16 cellular contexts compared by ENCODE assay signal in genomic region chr12:132459270-132459669, GRCh38. TPM values are rescaled to one million over a fixed set of nuclear protein-coding genes. Genes with fewer than 3 reads are reported as not detected.
DNase-seq lines count a peak whose midpoint lies in the region; ATAC-seq, FAIRE-seq and TF ChIP-seq lines count a peak whose summit lies in the region.
"Had no signal": no experiment of that assay in that cellular context is flagged by ENCODE, and none has a peak within 500 bp of the region (broad histone marks: within the 10 kb centered on the region; RNA-seq: fewer than 3 reads in every experiment).

No MANE protein-coding gene starts in this region.

- H2AFZ ChIP-seq in K562 (ENCODE audit: low read depth, low read length) (no peak overlapping the region), neural progenitor cell (replicated peaks) (no peak overlapping the region)

- CTCF ChIA-PET in K562 (lab: Yijun Ruan, JAX; ENCODE audit: low intra/inter-chr PET ratio) = no interaction called here

- TF ChIP-seq POLR2A in K562 (conservative IDR thresholded peaks at IDR 0.05) = no peak

- no peak for TF ChIP-seq EP300 in K562 (IDR thresholded peaks at IDR 0.05; ENCODE audit: low read length)

- no peaks in the 10 kb centered on the region for H3K36me3 ChIP-seq in K562 (ENCODE audit: control insufficient read depth, insufficient read depth, low read length)
- no peaks in the 10 kb centered on the region for H3K36me3 ChIP-seq in neural progenitor cell
- no peaks in the 10 kb centered on the region for H3K36me3 ChIP-seq in upper lobe of right lung
- H3K36me3 ChIP-seq: BE2C had no signal

- H3K27ac ChIP-seq in K562 (ENCODE audit: extremely low read depth, low read depth, low read length) = no peak overlapping the region
- no peak overlapping the region for H3K27ac ChIP-seq in neural progenitor cell
- no peak overlapping the region for H3K27ac ChIP-seq in upper lobe of right lung
- H3K27ac ChIP-seq: A549, C4-2B had no signal

- H3K9me3 ChIP-seq in K562 (replicated peaks; ENCODE audit: control insufficient read depth, insufficient read depth, low read depth, low read length) = peaks cover 11% of the 10 kb centered on the region
- H3K9me3 ChIP-seq in neural progenitor cell (ENCODE audit: low read depth) = no peaks in the 10 kb centered on the region
- no peaks in the 10 kb centered on the region for H3K9me3 ChIP-seq in upper lobe of right lung
- H3K9me3 ChIP-seq: BE2C had no signal

- H3F3A ChIP-seq in neural progenitor cell (ENCODE audit: low read depth) = peaks cover 20% of the 10 kb centered on the region

- H3K27ac Mint-ChIP-seq in neural progenitor cell = peak overlapping the region; percentile 83
- H3K27ac Mint-ChIP-seq: HFFc6 had no signal

- H3K27me3 ChIP-seq in K562 (ENCODE audit: control insufficient read depth in 2 of 2, insufficient read depth in 2 of 2, low read length in 2 of 2) = peaks cover 4 to 29% of the 10 kb centered on the region in 2 experiments; a peak in 3 of 5 replicates
- peaks cover 46% of the 10 kb centered on the region for H3K27me3 ChIP-seq in neural progenitor cell
- no peaks in the 10 kb centered on the region for H3K27me3 ChIP-seq in upper lobe of right lung

- BruUV-seq in K562 (replicated peaks; lab: Mats Ljungman, UMichigan) = no TSS peak

- TF ChIP-seq CTCF in K562 (IDR thresholded peaks at IDR 0.05 in 2 of 3, conservative IDR thresholded peaks at IDR 0.05 in 1 of 3; ENCODE audit: insufficient read depth in 2 of 3, low read depth in 1 of 3, low read length in 3 of 3) (no peak), neural progenitor cell (IDR thresholded peaks at IDR 0.05) (no peak), upper lobe of right lung (IDR thresholded peaks at IDR 0.05) (no peak)

- H3K4me3 ChIP-seq in K562 (no peak overlapping the region), neural progenitor cell (no peak overlapping the region), upper lobe of right lung (no peak overlapping the region)
- H3K4me3 ChIP-seq: A549, GM12878 had no signal

- intact Hi-C loops in K562 (cut with micrococcal nuclease) = no loop called here
- intact Hi-C loops in upper lobe of right lung (cut with DNase I) = no loop called here

- FAIRE-seq in K562 (lab: Jason Lieb, UNC) = no peak
- FAIRE-seq: A549, GM12878, GM18507, HTR-8/SVneo had no signal

- peaks cover 0 to 17% of the 10 kb centered on the region in 2 experiments; a peak in 2 of 5 replicates for H3K4me1 ChIP-seq in K562 (replicated peaks in 1 of 2; ENCODE audit: control insufficient read depth in 2 of 2, insufficient read depth in 2 of 2, low read length in 2 of 2)
- peaks cover 12% of the 10 kb centered on the region for H3K4me1 ChIP-seq in neural progenitor cell
- no peaks in the 10 kb centered on the region for H3K4me1 ChIP-seq in upper lobe of right lung
- H3K4me1 ChIP-seq: A549, BE2C had no signal

- no peak overlapping the region for H3K9ac ChIP-seq in K562 (ENCODE audit: insufficient read depth in 1 of 2, low read depth in 2 of 2, low read length in 2 of 2)
- H3K9ac ChIP-seq in neural progenitor cell = no peak overlapping the region

- H3K27me3 Mint-ChIP-seq in neural progenitor cell (ENCODE audit: insufficient read depth, low read depth) = peaks cover 38% of the 10 kb centered on the region
- H3K27me3 Mint-ChIP-seq: CD4-positive, alpha-beta memory T cell had no signal

- 0% methylated on average over 11 of the region's 18 CpGs for WGBS in K562 (ENCODE audit: insufficient coverage, low coverage, missing lambda C conversion rate)

- peaks cover 22% of the 10 kb centered on the region for H3K4me1 Mint-ChIP-seq in neural progenitor cell

- H3K9me3 Mint-ChIP-seq in neural progenitor cell = peaks cover 13% of the 10 kb centered on the region
- H3K9me3 Mint-ChIP-seq: CD4-positive, alpha-beta memory T cell had no signal

- DNase-seq in K562 (ENCODE audit: extremely low read depth in 1 of 4, low spot score in 3 of 4) (no peak), neural progenitor cell (ENCODE audit: low spot score) (no peak), upper lobe of right lung (no peak)
- DNase-seq: BE2C; CD4-positive, alpha-beta memory T cell; DMS79; HCEC 1CT; HFFc6 had no signal

- H3K4me2 ChIP-seq in K562 (ENCODE audit: insufficient read depth, low read length) = no peak overlapping the region
- H3K4me2 ChIP-seq in neural progenitor cell = no peak overlapping the region
- H3K4me2 ChIP-seq: A549 had no signal

- POLR2A ChIA-PET in K562 (lab: Yijun Ruan, JAX) = no interaction called here

- in situ Hi-C loops in K562 (cut with MboI) = no loop called here

- TF ChIP-seq RAD21 in K562 (CRISPR knock-in tag; conservative IDR thresholded peaks at IDR 0.05 in 1 of 2, IDR thresholded peaks at IDR 0.05 in 1 of 2) = no peak

- no peak overlapping the region for H3K4me3 Mint-ChIP-seq in neural progenitor cell
- H3K4me3 Mint-ChIP-seq: CD4-positive, alpha-beta memory T cell; HFFc6 had no signal

- H3K79me2 ChIP-seq in K562 (ENCODE audit: control insufficient read depth, insufficient read depth, low read length) = no peaks in the 10 kb centered on the region
- no peaks in the 10 kb centered on the region for H3K79me2 ChIP-seq in neural progenitor cell (ENCODE audit: low read depth)

- ATAC-seq in K562 (no peak), esophagus mucosa (peak; percentile 61), upper lobe of right lung (peak; percentile 21), GM21529 (IDR thresholded peaks at IDR 0.05; ENCODE audit: unreplicated experiment) (no peak), HG03045 (IDR thresholded peaks at IDR 0.05; ENCODE audit: unreplicated experiment) (no peak)
- ATAC-seq: GM12878 had no signal

- H3K9me1 ChIP-seq in K562 (ENCODE audit: control insufficient read depth, insufficient read depth, low read length) = no peaks in the 10 kb centered on the region

- H3K36me3 Mint-ChIP-seq in neural progenitor cell = no peaks in the 10 kb centered on the region
- H3K36me3 Mint-ChIP-seq: CD4-positive, alpha-beta memory T cell had no signal

- H4K20me1 ChIP-seq in K562 (replicated peaks; ENCODE audit: control insufficient read depth, insufficient read depth, low read length) = no peaks in the 10 kb centered on the region
- H4K20me1 ChIP-seq in neural progenitor cell (ENCODE audit: low read depth) = no peaks in the 10 kb centered on the region

TF ChIP-seq in K562, 482 proteins besides CTCF, POLR2A, EP300 and RAD21:
- TF ChIP-seq CBFA2T2 (conservative IDR thresholded peaks at IDR 0.05) (no peak), EGR1 (conservative IDR thresholded peaks at IDR 0.05) (0 out of 2 replicates have a peak, but pooled peaks have one; percentile 28)

RNA-seq across cellular contexts. Expression of gene FBRSL1, which starts 30.7 kb away (rescaled TPM):
- 25.5 and 41.9 TPM in 2 replicates for total RNA-seq in K562 (2011; cell fraction: chromatin; rRNA removed; ENCODE audit: low replicate concordance)
- total RNA-seq in K562 (2011; cell fraction: nucleolus; rRNA removed) = 25.0 and 40.7 TPM in 2 replicates
- total RNA-seq in K562 (2011; cell fraction: nucleoplasm; rRNA removed) = 23.3 and 28.3 TPM in 2 replicates
- total RNA-seq in K562 (2014; rRNA removed) = 21.7 and 24.6 TPM in 2 replicates
- total RNA-seq in K562 (2014; rRNA removed; fragmentation: Illumina TruSeq; extraction: Trizol) = 1.1 and 1.3 TPM in 2 replicates
- total RNA-seq in K562 (2015; rRNA removed; fragmentation: Illumina TruSeq; extraction: Trizol) = 7.3 and 12.9 TPM in 2 replicates
- 112 and 129 TPM in 2 replicates for total RNA-seq in K562 (2021)
- 1.9 and 4.3 TPM in 2 replicates for polyA plus RNA-seq in K562 (2011; rRNA removed)
- 3.7 and 13.3 TPM in 2 replicates for polyA plus RNA-seq in K562 (2011; cell fraction: cytosol; rRNA removed)
- 16.7 and 51.7 TPM in 2 replicates for polyA plus RNA-seq in K562 (2011; cell fraction: nucleus; rRNA removed)
- polyA plus RNA-seq in K562 (2012) = 41.9 and 54.8 TPM in 2 replicates
- 29.3 and 35.8 TPM in 2 replicates for polyA plus RNA-seq in K562 (2014; fragmentation: Illumina TruSeq; extraction: Trizol)
- polyA plus RNA-seq in K562 (2014; fragmentation: Nextera tagmentation; extraction: Ambion mirVana) = under 1 TPM; 0.24 to 0.29 TPM
- 27.4 and 32.3 TPM in 2 replicates for polyA plus RNA-seq in K562 (2014; rRNA removed)
- polyA minus RNA-seq in K562 (2011; rRNA and poly(A)+ RNA removed) = 0.81 and 1.8 TPM in 2 replicates
- 21.0 and 29.9 TPM in 2 replicates for polyA minus RNA-seq in K562 (2011; cell fraction: cytosol; rRNA and poly(A)+ RNA removed)
- 9.0 and 9.3 TPM in 2 replicates for polyA minus RNA-seq in K562 (2011; cell fraction: nucleus; rRNA and poly(A)+ RNA removed)
- total RNA-seq in esophagus mucosa = 26.1 TPM
- 7.4 and 30.6 TPM in 2 replicates for total RNA-seq in neural progenitor cell (ENCODE audit: low replicate concordance)
- 49.5 TPM for total RNA-seq in upper lobe of right lung

Comparison
In these comparisons a context has a peak if more than half of its experiments do, and no peak if none do; other contexts are left out.
1. ATAC-seq: peak in esophagus mucosa (single experiment) and upper lobe of right lung (single experiment); none in K562 (single experiment), GM21529 (single experiment) and HG03045 (single experiment).